ENCODE assay signal across 1 cellular context in genomic region chr19:15673176-15673654, GRCh38.
TF ChIP-seq lines count a peak whose summit lies in the region.

No MANE protein-coding gene starts in this region.

TF ChIP-seq in HepG2, 621 proteins besides CTCF, POLR2A, EP300 and RAD21 (continued from another document and continues in another):
- TF ChIP-seq, protein P1, sequence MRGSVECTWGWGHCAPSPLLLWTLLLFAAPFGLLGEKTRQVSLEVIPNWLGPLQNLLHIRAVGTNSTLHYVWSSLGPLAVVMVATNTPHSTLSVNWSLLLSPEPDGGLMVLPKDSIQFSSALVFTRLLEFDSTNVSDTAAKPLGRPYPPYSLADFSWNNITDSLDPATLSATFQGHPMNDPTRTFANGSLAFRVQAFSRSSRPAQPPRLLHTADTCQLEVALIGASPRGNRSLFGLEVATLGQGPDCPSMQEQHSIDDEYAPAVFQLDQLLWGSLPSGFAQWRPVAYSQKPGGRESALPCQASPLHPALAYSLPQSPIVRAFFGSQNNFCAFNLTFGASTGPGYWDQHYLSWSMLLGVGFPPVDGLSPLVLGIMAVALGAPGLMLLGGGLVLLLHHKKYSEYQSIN (CRISPR knock-in tag; IDR thresholded peaks at IDR 0.05; ENCODE audit: borderline replicate concordance): no peak
- TF ChIP-seq ZNF501 (CRISPR knock-in tag; IDR thresholded peaks at IDR 0.05) (no peak), HOXA3 (CRISPR knock-in tag; IDR thresholded peaks at IDR 0.05) (no peak), ZNF775 (CRISPR knock-in tag; IDR thresholded peaks at IDR 0.05; ENCODE audit: borderline replicate concordance) (no peak), EEA1 (CRISPR knock-in tag; IDR thresholded peaks at IDR 0.05; ENCODE audit: borderline replicate concordance) (no peak), ZNF749 (CRISPR knock-in tag; IDR thresholded peaks at IDR 0.05; ENCODE audit: borderline replicate concordance) (no peak), POLR2AphosphoS2 (IDR thresholded peaks at IDR 0.05; ENCODE audit: low read depth, low read length) (no peak), RAD51 (IDR thresholded peaks at IDR 0.05; ENCODE audit: borderline replicate concordance) (no peak), HNRNPLL (IDR thresholded peaks at IDR 0.05; ENCODE audit: low read depth, low read length, poor library complexity, severe bottlenecking) (no peak), REST (IDR thresholded peaks at IDR 0.05; ENCODE audit: borderline replicate concordance in 1 of 2, low read depth in 1 of 2, low read length in 2 of 2) (0 out of 4 replicates have a peak, but pooled peaks of 1 of the 2 experiments have one; percentile 41), ZNF563 (CRISPR knock-in tag; IDR thresholded peaks at IDR 0.05) (no peak), MEIS2 (CRISPR knock-in tag; IDR thresholded peaks at IDR 0.05) (no peak), HNRNPK (IDR thresholded peaks at IDR 0.05; ENCODE audit: low read depth, low read length, poor library complexity, severe bottlenecking) (no peak), KLF6 (CRISPR knock-in tag; IDR thresholded peaks at IDR 0.05) (no peak), ZBTB34 (CRISPR knock-in tag; IDR thresholded peaks at IDR 0.05) (peak; percentile 89), ZNF34 (CRISPR knock-in tag; IDR thresholded peaks at IDR 0.05; ENCODE audit: borderline replicate concordance) (no peak), RBFOX2 (IDR thresholded peaks at IDR 0.05; ENCODE audit: low read depth, low read length) (no peak; the same call in 1 of the 2 replicates), ZNF75D (CRISPR knock-in tag; IDR thresholded peaks at IDR 0.05; ENCODE audit: borderline replicate concordance) (no peak), ARNTL (CRISPR knock-in tag; IDR thresholded peaks at IDR 0.05) (no peak), ZKSCAN5 (CRISPR knock-in tag; IDR thresholded peaks at IDR 0.05) (no peak), SRF (IDR thresholded peaks at IDR 0.05; ENCODE audit: low read depth, low read length) (no peak), ZNF878 (CRISPR knock-in tag; IDR thresholded peaks at IDR 0.05) (no peak), HOXA5 (CRISPR knock-in tag; IDR thresholded peaks at IDR 0.05) (no peak), GRHL1 (CRISPR knock-in tag; conservative IDR thresholded peaks at IDR 0.05) (no peak)
- TF ChIP-seq, protein P2, sequence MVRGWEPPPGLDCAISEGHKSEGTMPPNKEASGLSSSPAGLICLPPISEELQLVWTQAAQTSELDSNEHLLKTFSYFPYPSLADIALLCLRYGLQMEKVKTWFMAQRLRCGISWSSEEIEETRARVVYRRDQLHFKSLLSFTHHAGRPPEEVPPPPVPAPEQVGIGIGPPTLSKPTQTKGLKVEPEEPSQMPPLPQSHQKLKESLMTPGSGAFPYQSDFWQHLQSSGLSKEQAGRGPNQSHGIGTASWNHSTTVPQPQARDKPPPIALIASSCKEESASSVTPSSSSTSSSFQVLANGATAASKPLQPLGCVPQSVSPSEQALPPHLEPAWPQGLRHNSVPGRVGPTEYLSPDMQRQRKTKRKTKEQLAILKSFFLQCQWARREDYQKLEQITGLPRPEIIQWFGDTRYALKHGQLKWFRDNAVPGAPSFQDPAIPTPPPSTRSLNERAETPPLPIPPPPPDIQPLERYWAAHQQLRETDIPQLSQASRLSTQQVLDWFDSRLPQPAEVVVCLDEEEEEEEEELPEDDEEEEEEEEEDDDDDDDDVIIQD (CRISPR knock-in tag; IDR thresholded peaks at IDR 0.05; ENCODE audit: low read depth): no peak
- TF ChIP-seq, protein P3, sequence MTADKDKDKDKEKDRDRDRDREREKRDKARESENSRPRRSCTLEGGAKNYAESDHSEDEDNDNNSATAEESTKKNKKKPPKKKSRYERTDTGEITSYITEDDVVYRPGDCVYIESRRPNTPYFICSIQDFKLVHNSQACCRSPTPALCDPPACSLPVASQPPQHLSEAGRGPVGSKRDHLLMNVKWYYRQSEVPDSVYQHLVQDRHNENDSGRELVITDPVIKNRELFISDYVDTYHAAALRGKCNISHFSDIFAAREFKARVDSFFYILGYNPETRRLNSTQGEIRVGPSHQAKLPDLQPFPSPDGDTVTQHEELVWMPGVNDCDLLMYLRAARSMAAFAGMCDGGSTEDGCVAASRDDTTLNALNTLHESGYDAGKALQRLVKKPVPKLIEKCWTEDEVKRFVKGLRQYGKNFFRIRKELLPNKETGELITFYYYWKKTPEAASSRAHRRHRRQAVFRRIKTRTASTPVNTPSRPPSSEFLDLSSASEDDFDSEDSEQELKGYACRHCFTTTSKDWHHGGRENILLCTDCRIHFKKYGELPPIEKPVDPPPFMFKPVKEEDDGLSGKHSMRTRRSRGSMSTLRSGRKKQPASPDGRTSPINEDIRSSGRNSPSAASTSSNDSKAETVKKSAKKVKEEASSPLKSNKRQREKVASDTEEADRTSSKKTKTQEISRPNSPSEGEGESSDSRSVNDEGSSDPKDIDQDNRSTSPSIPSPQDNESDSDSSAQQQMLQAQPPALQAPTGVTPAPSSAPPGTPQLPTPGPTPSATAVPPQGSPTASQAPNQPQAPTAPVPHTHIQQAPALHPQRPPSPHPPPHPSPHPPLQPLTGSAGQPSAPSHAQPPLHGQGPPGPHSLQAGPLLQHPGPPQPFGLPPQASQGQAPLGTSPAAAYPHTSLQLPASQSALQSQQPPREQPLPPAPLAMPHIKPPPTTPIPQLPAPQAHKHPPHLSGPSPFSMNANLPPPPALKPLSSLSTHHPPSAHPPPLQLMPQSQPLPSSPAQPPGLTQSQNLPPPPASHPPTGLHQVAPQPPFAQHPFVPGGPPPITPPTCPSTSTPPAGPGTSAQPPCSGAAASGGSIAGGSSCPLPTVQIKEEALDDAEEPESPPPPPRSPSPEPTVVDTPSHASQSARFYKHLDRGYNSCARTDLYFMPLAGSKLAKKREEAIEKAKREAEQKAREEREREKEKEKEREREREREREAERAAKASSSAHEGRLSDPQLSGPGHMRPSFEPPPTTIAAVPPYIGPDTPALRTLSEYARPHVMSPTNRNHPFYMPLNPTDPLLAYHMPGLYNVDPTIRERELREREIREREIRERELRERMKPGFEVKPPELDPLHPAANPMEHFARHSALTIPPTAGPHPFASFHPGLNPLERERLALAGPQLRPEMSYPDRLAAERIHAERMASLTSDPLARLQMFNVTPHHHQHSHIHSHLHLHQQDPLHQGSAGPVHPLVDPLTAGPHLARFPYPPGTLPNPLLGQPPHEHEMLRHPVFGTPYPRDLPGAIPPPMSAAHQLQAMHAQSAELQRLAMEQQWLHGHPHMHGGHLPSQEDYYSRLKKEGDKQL (CRISPR knock-in tag; IDR thresholded peaks at IDR 0.05; ENCODE audit: low read depth): no peak
- TF ChIP-seq, protein P4, sequence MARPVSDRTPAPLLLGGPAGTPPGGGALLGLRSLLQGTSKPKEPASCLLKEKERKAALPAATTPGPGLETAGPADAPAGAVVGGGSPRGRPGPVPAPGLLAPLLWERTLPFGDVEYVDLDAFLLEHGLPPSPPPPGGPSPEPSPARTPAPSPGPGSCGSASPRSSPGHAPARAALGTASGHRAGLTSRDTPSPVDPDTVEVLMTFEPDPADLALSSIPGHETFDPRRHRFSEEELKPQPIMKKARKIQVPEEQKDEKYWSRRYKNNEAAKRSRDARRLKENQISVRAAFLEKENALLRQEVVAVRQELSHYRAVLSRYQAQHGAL (CRISPR knock-in tag; IDR thresholded peaks at IDR 0.05; ENCODE audit: not compliant biosample characterization): no peak
- TF ChIP-seq, protein P5, sequence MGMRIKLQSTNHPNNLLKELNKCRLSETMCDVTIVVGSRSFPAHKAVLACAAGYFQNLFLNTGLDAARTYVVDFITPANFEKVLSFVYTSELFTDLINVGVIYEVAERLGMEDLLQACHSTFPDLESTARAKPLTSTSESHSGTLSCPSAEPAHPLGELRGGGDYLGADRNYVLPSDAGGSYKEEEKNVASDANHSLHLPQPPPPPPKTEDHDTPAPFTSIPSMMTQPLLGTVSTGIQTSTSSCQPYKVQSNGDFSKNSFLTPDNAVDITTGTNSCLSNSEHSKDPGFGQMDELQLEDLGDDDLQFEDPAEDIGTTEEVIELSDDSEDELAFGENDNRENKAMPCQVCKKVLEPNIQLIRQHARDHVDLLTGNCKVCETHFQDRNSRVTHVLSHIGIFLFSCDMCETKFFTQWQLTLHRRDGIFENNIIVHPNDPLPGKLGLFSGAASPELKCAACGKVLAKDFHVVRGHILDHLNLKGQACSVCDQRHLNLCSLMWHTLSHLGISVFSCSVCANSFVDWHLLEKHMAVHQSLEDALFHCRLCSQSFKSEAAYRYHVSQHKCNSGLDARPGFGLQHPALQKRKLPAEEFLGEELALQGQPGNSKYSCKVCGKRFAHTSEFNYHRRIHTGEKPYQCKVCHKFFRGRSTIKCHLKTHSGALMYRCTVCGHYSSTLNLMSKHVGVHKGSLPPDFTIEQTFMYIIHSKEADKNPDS (CRISPR knock-in tag; IDR thresholded peaks at IDR 0.05): no peak
- TF ChIP-seq, protein P6, sequence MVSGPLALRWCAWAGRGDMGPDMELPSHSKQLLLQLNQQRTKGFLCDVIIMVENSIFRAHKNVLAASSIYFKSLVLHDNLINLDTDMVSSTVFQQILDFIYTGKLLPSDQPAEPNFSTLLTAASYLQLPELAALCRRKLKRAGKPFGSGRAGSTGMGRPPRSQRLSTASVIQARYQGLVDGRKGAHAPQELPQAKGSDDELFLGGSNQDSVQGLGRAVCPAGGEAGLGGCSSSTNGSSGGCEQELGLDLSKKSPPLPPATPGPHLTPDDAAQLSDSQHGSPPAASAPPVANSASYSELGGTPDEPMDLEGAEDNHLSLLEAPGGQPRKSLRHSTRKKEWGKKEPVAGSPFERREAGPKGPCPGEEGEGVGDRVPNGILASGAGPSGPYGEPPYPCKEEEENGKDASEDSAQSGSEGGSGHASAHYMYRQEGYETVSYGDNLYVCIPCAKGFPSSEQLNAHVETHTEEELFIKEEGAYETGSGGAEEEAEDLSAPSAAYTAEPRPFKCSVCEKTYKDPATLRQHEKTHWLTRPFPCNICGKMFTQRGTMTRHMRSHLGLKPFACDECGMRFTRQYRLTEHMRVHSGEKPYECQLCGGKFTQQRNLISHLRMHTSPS (CRISPR knock-in tag; IDR thresholded peaks at IDR 0.05; ENCODE audit: low read depth): peak; percentile 59; the same call in 1 of the 2 replicates
- TF ChIP-seq, protein P7, sequence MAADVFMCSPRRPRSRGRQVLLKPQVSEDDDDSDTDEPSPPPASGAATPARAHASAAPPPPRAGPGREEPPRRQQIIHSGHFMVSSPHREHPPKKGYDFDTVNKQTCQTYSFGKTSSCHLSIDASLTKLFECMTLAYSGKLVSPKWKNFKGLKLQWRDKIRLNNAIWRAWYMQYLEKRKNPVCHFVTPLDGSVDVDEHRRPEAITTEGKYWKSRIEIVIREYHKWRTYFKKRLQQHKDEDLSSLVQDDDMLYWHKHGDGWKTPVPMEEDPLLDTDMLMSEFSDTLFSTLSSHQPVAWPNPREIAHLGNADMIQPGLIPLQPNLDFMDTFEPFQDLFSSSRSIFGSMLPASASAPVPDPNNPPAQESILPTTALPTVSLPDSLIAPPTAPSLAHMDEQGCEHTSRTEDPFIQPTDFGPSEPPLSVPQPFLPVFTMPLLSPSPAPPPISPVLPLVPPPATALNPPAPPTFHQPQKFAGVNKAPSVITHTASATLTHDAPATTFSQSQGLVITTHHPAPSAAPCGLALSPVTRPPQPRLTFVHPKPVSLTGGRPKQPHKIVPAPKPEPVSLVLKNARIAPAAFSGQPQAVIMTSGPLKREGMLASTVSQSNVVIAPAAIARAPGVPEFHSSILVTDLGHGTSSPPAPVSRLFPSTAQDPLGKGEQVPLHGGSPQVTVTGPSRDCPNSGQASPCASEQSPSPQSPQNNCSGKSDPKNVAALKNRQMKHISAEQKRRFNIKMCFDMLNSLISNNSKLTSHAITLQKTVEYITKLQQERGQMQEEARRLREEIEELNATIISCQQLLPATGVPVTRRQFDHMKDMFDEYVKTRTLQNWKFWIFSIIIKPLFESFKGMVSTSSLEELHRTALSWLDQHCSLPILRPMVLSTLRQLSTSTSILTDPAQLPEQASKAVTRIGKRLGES (CRISPR knock-in tag; IDR thresholded peaks at IDR 0.05; ENCODE audit: borderline replicate concordance): no peak
